In the genomic region with DNA sequence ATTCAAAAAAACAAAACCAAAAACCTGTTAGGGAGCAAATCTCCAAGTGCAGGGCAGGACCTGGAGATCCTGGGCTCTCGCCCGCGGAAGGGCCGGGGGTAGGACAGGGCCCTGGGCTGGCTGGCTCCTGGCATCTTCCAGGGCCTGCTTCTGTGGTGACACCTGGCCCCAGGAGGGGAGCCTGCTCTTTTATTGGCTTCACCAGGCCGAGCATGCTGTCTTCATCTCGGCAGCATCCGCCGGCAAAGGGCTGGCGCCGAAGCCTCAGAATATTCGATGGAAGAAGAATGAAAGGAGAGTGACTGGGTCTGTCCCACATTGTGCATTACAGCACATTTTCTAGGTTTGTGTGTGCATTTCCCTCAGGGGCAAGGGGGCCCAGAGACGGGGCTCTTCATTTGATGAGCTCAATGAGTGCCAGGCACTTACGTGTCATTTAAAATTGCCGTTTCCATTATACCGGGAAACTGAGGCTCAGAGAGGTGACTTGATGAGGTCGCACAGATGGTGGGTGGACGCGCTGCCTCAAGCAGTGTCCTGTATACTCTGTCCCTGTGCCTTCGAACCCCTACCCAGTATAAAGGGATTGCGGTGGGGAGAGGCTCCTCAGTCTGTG, we compare ENCODE assay signal across 8 cellular contexts.
DNase-seq lines count a peak whose midpoint lies in the region; ATAC-seq, FAIRE-seq and TF ChIP-seq lines count a peak whose summit lies in the region.

No MANE protein-coding gene starts in this region.

- peak overlapping the region; percentile 52 for H3K56ac ChIP-seq in H1 (replicated peaks; ENCODE audit: insufficient read length, low read depth, low read length)

- H3K23me2 ChIP-seq in H1 (ENCODE audit: low read depth, low read length), result peaks cover 6% of the 10 kb centered on the region; the same call in 1 of the 2 replicates

- no peaks in the 10 kb centered on the region for H3K36me3 ChIP-seq in PC-9 (ENCODE audit: low read depth)
- H3K36me3 ChIP-seq in H1 (ENCODE audit: control insufficient read depth in 2 of 4, insufficient read depth in 4 of 4, low read length in 3 of 4), result no peaks in the 10 kb centered on the region; a peak in 1 of 8 replicates

- no peaks in the 10 kb centered on the region for H3K79me1 ChIP-seq in H1 (ENCODE audit: low read depth, low read length)

- peak overlapping the region; percentile 95 for H3K27ac ChIP-seq in PC-9
- peak overlapping the region; percentile 95 for H3K27ac ChIP-seq in H1 (ENCODE audit: low read depth, low read length)

- H2BK20ac ChIP-seq in H1 (ENCODE audit: low read length), result no peak overlapping the region

- H3F3A ChIP-seq in PC-9 (ENCODE audit: insufficient read depth, low read depth), result peaks cover 40% of the 10 kb centered on the region

- H3K27me3 ChIP-seq in PC-9 (ENCODE audit: insufficient read depth, low read depth) (no peaks in the 10 kb centered on the region), H1 (replicated peaks in 1 of 4; ENCODE audit: control insufficient read depth in 3 of 4, extremely low read depth in 1 of 4, insufficient read depth in 3 of 4, low read length in 3 of 4) (peaks cover 0 to 2% (median 0%) of the 10 kb centered on the region in 4 experiments; a peak in 2 of 7 replicates)

- DNase-seq in GM12864 (ENCODE audit: low read depth) (no peak), PC-9 (peak in 1 of 2 experiments; percentile 29), H1 (ENCODE audit: low read depth in 1 of 2, low spot score in 2 of 2) (peak in 1 of 2 experiments; percentile 59), natural killer cell (no peak), frontal cortex (ENCODE audit: low spot score in 2 of 2) (no peak), KG1 (lab: John Stamatoyannopoulos, UW) (no peak), putamen (ENCODE audit: low spot score) (no peak)

- no peaks in the 10 kb centered on the region for H4K20me1 ChIP-seq in PC-9 (ENCODE audit: insufficient read depth)
- no peaks in the 10 kb centered on the region for H4K20me1 ChIP-seq in H1 (replicated peaks in 1 of 2; ENCODE audit: control insufficient read depth in 1 of 2, insufficient read depth in 2 of 2, low read length in 2 of 2)

- H3K4me2 ChIP-seq in PC-9 (peak overlapping the region; percentile 85), H1 (ENCODE audit: insufficient read depth in 1 of 2, low read depth in 2 of 2, low read length in 2 of 2) (peak overlapping the region; percentile 67 to 88)

- H3K9me3 ChIP-seq in PC-9 (ENCODE audit: insufficient read depth, low read depth), result no peaks in the 10 kb centered on the region
- no peaks in the 10 kb centered on the region for H3K9me3 ChIP-seq in H1 (ENCODE audit: insufficient read depth in 2 of 2, low read depth in 1 of 2, low read length in 1 of 2)

- TF ChIP-seq CTCF in GM12864 (IDR thresholded peaks at IDR 0.05; ENCODE audit: low read depth, low read length, missing control alignments), result no peak
- TF ChIP-seq CTCF in PC-9 (conservative IDR thresholded peaks at IDR 0.05), result no peak
- no peak for TF ChIP-seq CTCF in H1 (IDR thresholded peaks at IDR 0.05; ENCODE audit: control extremely low read depth in 1 of 3, insufficient read depth in 1 of 3, low read depth in 1 of 3, low read length in 3 of 3)
- no peak for TF ChIP-seq CTCF in natural killer cell (IDR thresholded peaks at IDR 0.05)

- peak overlapping the region; percentile 82; the same call in 1 of the 2 replicates for H2AK5ac ChIP-seq in H1 (ENCODE audit: low read depth, low read length)

- no peak for TF ChIP-seq POLR2A in H1 (IDR thresholded peaks at IDR 0.05; ENCODE audit: control extremely low read depth in 1 of 2, low read depth in 2 of 2, low read length in 2 of 2)

- H3K79me2 ChIP-seq in PC-9 (ENCODE audit: low read depth) (peaks cover 11% of the 10 kb centered on the region; the same call in 1 of the 2 replicates), H1 (ENCODE audit: control insufficient read depth in 1 of 2, insufficient read depth in 2 of 2, low read length in 2 of 2) (no peaks in the 10 kb centered on the region)

- peaks cover 0 to 12% of the 10 kb centered on the region in 2 donors for H3K4me1 Mint-ChIP-seq in natural killer cell

- peak overlapping the region; percentile 75 for H2AFZ ChIP-seq in PC-9
- H2AFZ ChIP-seq in H1 (ENCODE audit: low read length), result 0 out of 2 replicates have a peak overlapping the region, but pooled peaks have one; percentile 67

- peak overlapping the region in 1 of 2 donors; percentile 78 for H3K27ac Mint-ChIP-seq in natural killer cell

- ATAC-seq in natural killer cell (no peak), GM21786 (IDR thresholded peaks at IDR 0.05; ENCODE audit: unreplicated experiment) (no peak)

- intact Hi-C loops in PC-9 (cut with micrococcal nuclease; ENCODE audit: unreplicated experiment) (loop anchor here (1.0 kb wide), 3 partner anchors 20 to 70 kb away; a partner anchor contains a TSS), natural killer cell (cut with micrococcal nuclease) (loop anchor here (5.0 to 10.0 kb wide), 2 partner anchors 71 to 96 kb away; a partner anchor contains a TSS)

- peak overlapping the region; percentile 94 for H4K91ac ChIP-seq in H1 (replicated peaks; ENCODE audit: insufficient read length, low read length)

- 41% methylated on average over 20 of the region's 20 CpGs; no CpG with 5 or more reads in 1 of the 2 experiments for WGBS in H1 (ENCODE audit: extremely low coverage in 1 of 2, insufficient coverage in 1 of 2, insufficient read length in 1 of 2, insufficient replicate concordance in 2 of 2, low coverage in 1 of 2, low lambda C conversion rate in 2 of 2, missing lambda C conversion rate in 1 of 2), 2 experiments

- BruUV-seq in PC-9 (replicated peaks; lab: Mats Ljungman, UMichigan), result TSS peak; percentile 56

- no peak overlapping the region for H3K23ac ChIP-seq in H1 (ENCODE audit: insufficient read length)

- TF ChIP-seq RAD21 in H1 (IDR thresholded peaks at IDR 0.05 in 1 of 2, conservative IDR thresholded peaks at IDR 0.05 in 1 of 2; ENCODE audit: low read depth in 2 of 2, low read length in 2 of 2), result no peak

- no peak for TF ChIP-seq EP300 in H1 (IDR thresholded peaks at IDR 0.05; ENCODE audit: borderline replicate concordance in 1 of 2, low read depth in 2 of 2, low read length in 2 of 2)

- no peaks in the 10 kb centered on the region for H3K9me3 Mint-ChIP-seq in natural killer cell

- peak overlapping the region; percentile 63 for H3K4me3 ChIP-seq in GM12864 (ENCODE audit: low read depth, low read length)
- H3K4me3 ChIP-seq in PC-9, result peak overlapping the region; percentile 69
- H3K4me3 ChIP-seq in H1 (ENCODE audit: extremely low read depth in 1 of 4, insufficient read depth in 2 of 4, low read depth in 3 of 4, low read length in 4 of 4), result peak overlapping the region; percentile 35 to 79 (median 53)

- peak overlapping the region; percentile 92 for H4K5ac ChIP-seq in H1 (ENCODE audit: insufficient read length, low read depth, low read length)

- peaks cover 15% of the 10 kb centered on the region for H3K4me1 ChIP-seq in PC-9 (replicated peaks; ENCODE audit: insufficient read depth)
- H3K4me1 ChIP-seq in H1 (replicated peaks in 1 of 4; ENCODE audit: control insufficient read depth in 3 of 4, insufficient read depth in 4 of 4, low read length in 3 of 4), result peaks cover 0 to 11% (median 5%) of the 10 kb centered on the region in 4 experiments; a peak in 6 of 7 replicates

- H3K9ac ChIP-seq in H1 (replicated peaks in 1 of 4; ENCODE audit: extremely low read depth in 1 of 4, low read depth in 3 of 4, low read length in 3 of 4), result peak overlapping the region; percentile 14 to 85 (median 74); a peak in 6 of 7 replicates

- H2BK5ac ChIP-seq in H1 (ENCODE audit: low read depth, low read length), result peak overlapping the region; percentile 92

- H3K4ac ChIP-seq in H1 (replicated peaks; ENCODE audit: insufficient read length, low read depth, low read length), result peak overlapping the region; percentile 74

- peak overlapping the region; percentile 99 for H4K8ac ChIP-seq in H1 (ENCODE audit: extremely low read depth, insufficient read depth, low read length)

- no peaks in the 10 kb centered on the region for H3K36me3 Mint-ChIP-seq in natural killer cell

- 0 out of 2 replicates have a peak overlapping the region, but pooled peaks have one; percentile 72 for H2BK15ac ChIP-seq in H1 (ENCODE audit: low read length)

- no peak overlapping the region for H3K14ac ChIP-seq in H1 (ENCODE audit: insufficient read length)

- peaks cover 20 to 24% of the 10 kb centered on the region in 2 donors for H3K27me3 Mint-ChIP-seq in natural killer cell (ENCODE audit: low read depth in 2 of 2)

- H3K18ac ChIP-seq in H1 (ENCODE audit: extremely low read depth, low read length), result peak overlapping the region; percentile 97

- peak overlapping the region; percentile 88 for H3K4me3 Mint-ChIP-seq in natural killer cell

- POLR2A ChIA-PET in PC-9 (lab: Charles Lee; ENCODE audit: unreplicated experiment) (interaction anchor here (0.6 to 0.9 kb wide), 8 partner anchors 10 to 74 kb away, joined by 3 to 16 read pairs (median 8); no protein-coding TSS in a partner anchor), H1 (lab: Charles Lee; ENCODE audit: partially characterized antibody) (interaction anchor here (0.6 to 4.8 kb wide), 28 partner anchors 9 to 362 kb away, joined by 3 to 59 read pairs (median 7); a partner anchor contains a TSS)

- no peak for FAIRE-seq in H1 (lab: Jason Lieb, UNC)
- no peak for FAIRE-seq in frontal cortex (lab: Jason Lieb, UNC)

- CTCF ChIA-PET in PC-9 (lab: Charles Lee) (no interaction called here), H1 (lab: Charles Lee; ENCODE audit: partially characterized antibody) (interaction anchor here (0.7 to 1.3 kb wide), 2 partner anchors 28 to 99 kb away, joined by 3 to 4 read pairs; no protein-coding TSS in a partner anchor)

- peak overlapping the region; percentile 90 for H2BK12ac ChIP-seq in H1 (ENCODE audit: low read depth, low read length)

- no peaks in the 10 kb centered on the region for H3K9me2 ChIP-seq in PC-9 (ENCODE audit: insufficient read depth)

- H2BK120ac ChIP-seq in H1 (replicated peaks; ENCODE audit: low read depth, low read length), result no peak overlapping the region

TF ChIP-seq in H1, 55 proteins besides CTCF, POLR2A, EP300 and RAD21:
- TF ChIP-seq KDM1A (IDR thresholded peaks at IDR 0.05; ENCODE audit: borderline replicate concordance, low read length) (no peak), TBP (IDR thresholded peaks at IDR 0.05; ENCODE audit: low read depth, low read length) (peak; percentile 34; the same call in 1 of the 2 replicates)
- TF ChIP-seq, protein P1, sequence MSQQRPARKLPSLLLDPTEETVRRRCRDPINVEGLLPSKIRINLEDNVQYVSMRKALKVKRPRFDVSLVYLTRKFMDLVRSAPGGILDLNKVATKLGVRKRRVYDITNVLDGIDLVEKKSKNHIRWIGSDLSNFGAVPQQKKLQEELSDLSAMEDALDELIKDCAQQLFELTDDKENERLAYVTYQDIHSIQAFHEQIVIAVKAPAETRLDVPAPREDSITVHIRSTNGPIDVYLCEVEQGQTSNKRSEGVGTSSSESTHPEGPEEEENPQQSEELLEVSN (IDR thresholded peaks at IDR 0.05), result 0 out of 2 replicates have a peak, but pooled peaks have one; percentile 9
- TF ChIP-seq, protein P2, sequence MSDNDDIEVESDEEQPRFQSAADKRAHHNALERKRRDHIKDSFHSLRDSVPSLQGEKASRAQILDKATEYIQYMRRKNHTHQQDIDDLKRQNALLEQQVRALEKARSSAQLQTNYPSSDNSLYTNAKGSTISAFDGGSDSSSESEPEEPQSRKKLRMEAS (IDR thresholded peaks at IDR 0.05), result peak; percentile 38; the same call in 1 of the 2 replicates
TF ChIP-seq in H1: peak in this region for 3.
